Comparison of ENCODE assay signal across 8 cellular contexts in the genomic region with DNA sequence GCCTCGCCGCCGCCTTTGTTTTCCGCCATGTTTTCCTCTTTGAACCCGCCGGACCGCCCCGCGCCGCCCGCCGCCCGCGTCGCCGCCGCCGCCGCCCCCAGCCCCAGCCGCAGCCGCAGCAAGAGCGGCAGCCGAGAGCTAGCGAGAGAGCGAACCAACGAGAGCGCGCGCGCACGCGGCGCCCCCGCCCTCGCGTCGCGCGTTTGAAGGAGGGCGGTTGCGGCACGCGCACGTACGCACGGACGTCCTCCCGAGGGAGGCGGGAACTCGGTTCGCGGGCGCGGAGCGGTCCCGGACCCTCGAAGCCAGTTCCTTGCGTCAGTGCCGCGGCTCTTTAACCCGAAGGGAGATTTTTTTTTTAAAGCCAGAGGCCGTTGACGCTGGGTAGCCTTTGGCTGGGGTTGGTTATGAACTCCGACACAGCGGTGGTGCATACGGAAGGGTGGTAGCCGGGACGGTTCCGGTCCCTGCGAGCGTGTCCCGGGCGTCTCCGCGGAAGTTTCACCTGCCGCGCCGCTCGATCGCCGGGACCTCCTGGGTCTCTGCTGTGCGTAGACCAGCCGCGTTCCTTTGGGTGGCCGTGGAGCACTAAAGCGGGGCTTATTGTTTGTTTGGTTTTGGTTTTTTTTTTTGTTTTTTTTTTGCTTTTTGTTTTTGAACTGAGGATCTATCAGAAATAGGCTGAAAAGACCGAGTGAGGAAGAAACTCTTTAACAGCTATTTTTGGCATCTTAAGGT. TPM values are rescaled to one million over a fixed set of nuclear protein-coding genes. Genes with fewer than 3 reads are reported as not detected.
DNase-seq lines count a peak whose midpoint lies in the region; ATAC-seq, FAIRE-seq and TF ChIP-seq lines count a peak whose summit lies in the region.

A gene (minus strand): TSS at position 156 of the 738 bp plus-strand sequence. CDS start 127 bp downstream, at position 29.

- H3K27me3 ChIP-seq in BE2C, result no peaks in the 10 kb centered on the region; the same call in 1 of the 2 replicates
- H3K27me3 ChIP-seq in colonic mucosa, result no peaks in the 10 kb centered on the region
- H3K27me3 ChIP-seq in layer of hippocampus (ENCODE audit: control insufficient read depth, insufficient read depth, low read length), result no peaks in the 10 kb centered on the region

- DNase-seq in BE2C, result peak; percentile 93
- peak; percentile 87 for DNase-seq in GM19239 (ENCODE audit: insufficient read length, low spot score)
- DNase-seq in NCI-H510A treated with DMSO at 0.1 percent for 48 hours (lab: John Stamatoyannopoulos, UW), result peak; percentile 70
- peak; percentile 94 for DNase-seq in activated CD4-positive, alpha-beta T cell treated with anti-CD3 and anti-CD28 coated beads for 48 hours
- DNase-seq in colonic mucosa, result peak; percentile 91
- DNase-seq in stimulated activated CD4-positive, alpha-beta T cell treated with anti-CD3 and anti-CD28 coated beads, Interleukin-1b, Interleukin-23, amount 100 ng/mL, for 24 hours (ENCODE audit: low read depth in 4 of 4, low spot score in 1 of 4), result peak; percentile 79 to 87 (median 85)

- H3K4me1 ChIP-seq in BE2C (peaks cover 7% of the 10 kb centered on the region; the same call in 1 of the 2 replicates), colonic mucosa (peaks cover 7% of the 10 kb centered on the region)

- peak; percentile 75 for ATAC-seq in HG03442 (IDR thresholded peaks at IDR 0.05; ENCODE audit: unreplicated experiment)

- H3K36me3 ChIP-seq in BE2C (peaks cover 8% of the 10 kb centered on the region), colonic mucosa (no peaks in the 10 kb centered on the region)

- H3K9me3 ChIP-seq in BE2C (no peaks in the 10 kb centered on the region), colonic mucosa (no peaks in the 10 kb centered on the region)

- H3K27ac ChIP-seq in colonic mucosa, result peak within 1 kb of the TSS; percentile 100
- peak within 1 kb of the TSS; percentile 88 for H3K27ac ChIP-seq in layer of hippocampus (ENCODE audit: low read depth, low read length)

- peak; percentile 80 for FAIRE-seq in GM19239 (lab: Jason Lieb, UNC)

- intact Hi-C loops in colonic mucosa (cut with DNase I), result no loop called here

- TF ChIP-seq CTCF in BE2C (IDR thresholded peaks at IDR 0.05; ENCODE audit: low read depth, low read length) (no peak), colonic mucosa (IDR thresholded peaks at IDR 0.05) (no peak)

- H3K4me3 ChIP-seq in BE2C (ENCODE audit: low read depth, low read length), result peak within 1 kb of the TSS; percentile 94
- peak within 1 kb of the TSS; percentile 82 for H3K4me3 ChIP-seq in colonic mucosa

- H3K9ac ChIP-seq in colonic mucosa (ENCODE audit: low read depth in 2 of 2, low read length in 2 of 2), result peak within 1 kb of the TSS; percentile 89 to 92

RNA-seq across cellular contexts. Expression of the gene that starts here (rescaled TPM):
- polyA plus RNA-seq in BE2C (2012; ENCODE audit: insufficient read depth, insufficient read length, low read depth), result 19.1 TPM
- 10 to 100 TPM; 26.7 to 29.2 TPM for total RNA-seq in colonic mucosa

Comparison
In these comparisons a context has a peak if more than half of its experiments do, and no peak if none do; other contexts are left out.
1. Peak in every context shown above with its lines: DNase-seq, ATAC-seq, H3K4me3 ChIP-seq and H3K27ac ChIP-seq.